9 cellular contexts compared by ENCODE assay signal in the genomic region with DNA sequence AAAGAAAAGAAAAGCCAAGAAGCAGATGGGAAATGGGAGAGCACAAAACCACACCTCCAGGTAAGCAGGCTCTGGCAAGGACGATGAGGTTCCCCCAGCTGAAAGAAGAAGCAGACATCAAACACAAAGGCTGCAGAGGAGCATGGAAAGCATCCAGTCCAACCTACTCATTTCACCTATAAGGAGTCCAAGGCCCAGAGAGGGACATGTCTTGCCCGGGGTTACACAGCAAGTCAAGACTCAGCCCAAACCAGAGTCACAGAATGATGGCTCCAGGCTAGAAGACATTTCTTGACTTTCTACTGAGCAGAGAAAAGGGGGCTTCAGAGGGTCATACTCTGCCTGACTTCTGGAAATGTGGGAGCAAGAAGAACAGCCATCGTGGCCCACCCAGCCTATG.
"Had no signal": no experiment of that assay in that cellular context is flagged by ENCODE, and none has a peak within 500 bp of the region (broad histone marks: within the 10 kb centered on the region; RNA-seq: fewer than 3 reads in every experiment).

No MANE protein-coding gene starts in this region.

- H3K4me2 ChIP-seq: GM23338 had no signal

- H3K9me3 Mint-ChIP-seq: GM23338, H9, HFFc6 had no signal

- ATAC-seq: GM23338 had no signal

- FAIRE-seq: H1, H54 had no signal

- H2AFZ ChIP-seq: GM23338 had no signal

- H3K4me3 ChIP-seq: GM23338 had no signal

- H3K27ac Mint-ChIP-seq: GM23338, H9, HFFc6 had no signal

- H3K27ac ChIP-seq: HL-60 had no signal

- H3K4me3 Mint-ChIP-seq: GM23338, H9, HFFc6 had no signal

- DNase-seq: H9, HCEC 1CT, HFFc6, IMR-90, KBM-7 had no signal
